1 cellular context compared by ENCODE assay signal in the genomic region with DNA sequence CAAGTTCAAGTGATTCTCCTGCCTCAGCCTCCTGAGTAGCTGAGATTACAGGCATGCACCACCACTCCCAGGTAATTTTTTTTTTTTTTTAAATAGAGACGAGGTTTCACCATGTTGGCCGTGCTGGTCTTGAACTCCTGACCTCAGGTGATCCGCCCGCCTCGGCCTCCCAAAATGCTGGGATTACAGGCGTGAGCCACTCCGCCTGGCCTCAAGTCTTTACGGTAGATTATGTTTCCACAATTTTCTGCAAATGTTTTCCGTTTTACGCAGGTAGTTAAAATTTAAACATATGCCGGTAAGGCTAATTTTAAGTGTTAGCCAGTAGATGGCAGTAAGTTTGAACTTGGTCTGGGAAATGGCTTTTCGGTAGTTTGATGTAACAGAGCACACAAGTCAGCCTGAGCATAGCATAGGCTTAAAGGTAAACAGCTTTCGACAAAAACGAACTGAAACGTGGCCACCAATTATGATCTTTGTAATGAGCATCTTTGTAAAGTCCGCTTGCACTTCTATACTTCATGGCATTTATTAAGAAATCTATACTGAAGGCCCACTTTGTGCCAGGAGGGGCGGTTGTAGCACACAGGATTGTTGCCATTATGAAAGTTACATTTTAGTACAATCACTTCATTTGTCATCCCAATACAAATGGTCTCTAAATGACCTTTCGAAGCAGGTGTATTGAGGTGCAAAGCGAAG.
TF ChIP-seq lines count a peak whose summit lies in the region.

No MANE protein-coding gene starts in this region.

TF ChIP-seq in IMR-90, 13 proteins besides CTCF, POLR2A, EP300 and RAD21:
- TF ChIP-seq, protein P1, sequence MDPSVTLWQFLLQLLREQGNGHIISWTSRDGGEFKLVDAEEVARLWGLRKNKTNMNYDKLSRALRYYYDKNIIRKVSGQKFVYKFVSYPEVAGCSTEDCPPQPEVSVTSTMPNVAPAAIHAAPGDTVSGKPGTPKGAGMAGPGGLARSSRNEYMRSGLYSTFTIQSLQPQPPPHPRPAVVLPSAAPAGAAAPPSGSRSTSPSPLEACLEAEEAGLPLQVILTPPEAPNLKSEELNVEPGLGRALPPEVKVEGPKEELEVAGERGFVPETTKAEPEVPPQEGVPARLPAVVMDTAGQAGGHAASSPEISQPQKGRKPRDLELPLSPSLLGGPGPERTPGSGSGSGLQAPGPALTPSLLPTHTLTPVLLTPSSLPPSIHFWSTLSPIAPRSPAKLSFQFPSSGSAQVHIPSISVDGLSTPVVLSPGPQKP (IDR thresholded peaks at IDR 0.05; ENCODE audit: borderline replicate concordance, low read depth, low read length), result no peak
- TF ChIP-seq SMC3 (IDR thresholded peaks at IDR 0.05; ENCODE audit: low read depth, low read length) (peak; percentile 75), USF2 (IDR thresholded peaks at IDR 0.05; ENCODE audit: low read depth, low read length) (no peak)
